ENCODE assay signal across 9 cellular contexts in genomic region chr11:122984186-122985011, GRCh38. TPM values are rescaled to one million over a fixed set of nuclear protein-coding genes. Genes with fewer than 3 reads are reported as not detected.
DNase-seq lines count a peak whose midpoint lies in the region; ATAC-seq and TF ChIP-seq lines count a peak whose summit lies in the region.
"Had no signal": no experiment of that assay in that cellular context is flagged by ENCODE, and none has a peak within 500 bp of the region (broad histone marks: within the 10 kb centered on the region; RNA-seq: fewer than 3 reads in every experiment).

No MANE protein-coding gene starts in this region.

- peaks cover 17% of the 10 kb centered on the region for H3K4me1 ChIP-seq in lower lobe of right lung

- no peak for TF ChIP-seq CTCF in CD4-positive, alpha-beta T cell (IDR thresholded peaks at IDR 0.05)
- TF ChIP-seq CTCF in brain microvascular endothelial cell (IDR thresholded peaks at IDR 0.05; ENCODE audit: low read depth, low read length, missing control alignments) (no peak), lower lobe of right lung (IDR thresholded peaks at IDR 0.05) (no peak), type B pancreatic cell (conservative IDR thresholded peaks at IDR 0.05) (no peak)

- H3K36me3 ChIP-seq in brain microvascular endothelial cell (replicated peaks) = no peaks in the 10 kb centered on the region
- H3K36me3 ChIP-seq in lower lobe of right lung = no peaks in the 10 kb centered on the region

- no peak overlapping the region for H3K27ac ChIP-seq in CD4-positive, alpha-beta T cell (ENCODE audit: low read depth, low read length)
- H3K27ac ChIP-seq in brain microvascular endothelial cell = no peak overlapping the region
- no peak overlapping the region for H3K27ac ChIP-seq in lower lobe of right lung

- H3K27me3 ChIP-seq in CD4-positive, alpha-beta T cell (ENCODE audit: control insufficient read depth, insufficient read depth, low read length) = peaks cover 80% of the 10 kb centered on the region
- H3K27me3 ChIP-seq in brain microvascular endothelial cell (replicated peaks) (peaks cover 66% of the 10 kb centered on the region), lower lobe of right lung (ENCODE audit: low read depth) (peaks cover 75% of the 10 kb centered on the region)

- intact Hi-C loops in CD4-positive, alpha-beta T cell (cut with DNase I, micrococcal nuclease) = no loop called here
- intact Hi-C loops in lower lobe of right lung (cut with DNase I) = no loop called here

- CTCF ChIA-PET in CD4-positive, alpha-beta T cell (lab: Charles Lee) = no interaction called here

- peaks cover 34% of the 10 kb centered on the region for H3K4me1 Mint-ChIP-seq in CD4-positive, alpha-beta T cell (ENCODE audit: low read depth)
- peaks cover 5% of the 10 kb centered on the region for H3K4me1 Mint-ChIP-seq in type B pancreatic cell (ENCODE audit: unreplicated experiment)

- POLR2A ChIA-PET in CD4-positive, alpha-beta T cell (lab: Charles Lee) = no interaction called here

- H3K4me3 Mint-ChIP-seq in CD4-positive, alpha-beta T cell = peak overlapping the region; percentile 85
- H3K4me3 Mint-ChIP-seq in type B pancreatic cell = peak overlapping the region; percentile 84

- H3K27me3 Mint-ChIP-seq in CD4-positive, alpha-beta T cell = peaks cover 91% of the 10 kb centered on the region
- H3K27me3 Mint-ChIP-seq in type B pancreatic cell = peaks cover 98% of the 10 kb centered on the region

- no peak overlapping the region for H3K27ac Mint-ChIP-seq in CD4-positive, alpha-beta T cell
- H3K27ac Mint-ChIP-seq in type B pancreatic cell = no peak overlapping the region

- in situ Hi-C loops in brain microvascular endothelial cell (cut with HindIII; ENCODE audit: low pct_ligation_motif_present, low sequenced_read_pairs) = no loop called here

- peak overlapping the region; percentile 60 for H3K4me3 ChIP-seq in brain microvascular endothelial cell (ENCODE audit: low read depth, low read length)
- peak overlapping the region; percentile 73 for H3K4me3 ChIP-seq in lower lobe of right lung

- peaks cover 2% of the 10 kb centered on the region for H3K9me3 Mint-ChIP-seq in CD4-positive, alpha-beta T cell
- H3K9me3 Mint-ChIP-seq in type B pancreatic cell = no peaks in the 10 kb centered on the region

- peak; percentile 38 for ATAC-seq in CD4-positive, alpha-beta T cell (ENCODE audit: poor library complexity)
- ATAC-seq in lower lobe of right lung (peak; percentile 58 to 68), GM21576 (IDR thresholded peaks at IDR 0.05; ENCODE audit: unreplicated experiment) (no peak)

- H3K36me3 Mint-ChIP-seq in CD4-positive, alpha-beta T cell (ENCODE audit: low read depth) = no peaks in the 10 kb centered on the region
- no peaks in the 10 kb centered on the region for H3K36me3 Mint-ChIP-seq in type B pancreatic cell

- no peak for DNase-seq in CD4-positive, alpha-beta T cell
- peak; percentile 3 for DNase-seq in LHCN-M2 (ENCODE audit: low read depth)
- no peak for DNase-seq in brain microvascular endothelial cell
- no peak for DNase-seq in lower lobe of right lung
- no peak for DNase-seq in type B pancreatic cell (ENCODE audit: extremely low spot score, unreplicated experiment)
- no peak for DNase-seq in putamen (ENCODE audit: low spot score)
- DNase-seq in NCI-H446 treated with DMSO at 0.1 percent for 48 hours (lab: John Stamatoyannopoulos, UW) = no peak

- H3K9me3 ChIP-seq in CD4-positive, alpha-beta T cell (ENCODE audit: control insufficient read depth, low read length) = no peaks in the 10 kb centered on the region
- H3K9me3 ChIP-seq in lower lobe of right lung = no peaks in the 10 kb centered on the region

RNA-seq across cellular contexts. Expression of gene BSX, which starts 2.8 kb away (rescaled TPM):
- total RNA-seq in CD4-positive, alpha-beta T cell = not detected
- total RNA-seq in LHCN-M2 (2014; rRNA removed) = not detected in 2 replicates
- polyA plus RNA-seq in LHCN-M2 (2012) = not detected
- not detected for total RNA-seq in lower lobe of right lung
- not detected in 2 replicates for total RNA-seq in type B pancreatic cell (ENCODE audit: low replicate concordance)
- total RNA-seq: renal cortical epithelial cell had no signal
